ENCODE assay signal across 17 cellular contexts in genomic region chr12:11067514-11067913, GRCh38. TPM values are rescaled to one million over a fixed set of nuclear protein-coding genes. Genes with fewer than 3 reads are reported as not detected.
DNase-seq lines count a peak whose midpoint lies in the region; ATAC-seq and TF ChIP-seq lines count a peak whose summit lies in the region.
"Had no signal": no experiment of that assay in that cellular context is flagged by ENCODE, and none has a peak within 500 bp of the region (broad histone marks: within the 10 kb centered on the region; RNA-seq: fewer than 3 reads in every experiment).

No MANE protein-coding gene starts in this region.

- no peaks in the 10 kb centered on the region for H3K9me3 Mint-ChIP-seq in activated naive CD8-positive, alpha-beta T cell treated with anti-CD3 and anti-CD28 coated beads, Interleukin-2, amount 50 U/mL, for 24 hours

- no peaks in the 10 kb centered on the region for H3K27me3 Mint-ChIP-seq in activated naive CD8-positive, alpha-beta T cell treated with anti-CD3 and anti-CD28 coated beads, Interleukin-2, amount 50 U/mL, for 24 hours
- H3K27me3 Mint-ChIP-seq: CD4-positive, CD25-positive, alpha-beta regulatory T cell had no signal

- H3K4me1 ChIP-seq in SK-N-SH (ENCODE audit: control insufficient read depth in 1 of 2, insufficient read depth in 2 of 2, low read depth in 1 of 2, low read length in 1 of 2) = no peaks in the 10 kb centered on the region

- no peak overlapping the region for H3K4me2 ChIP-seq in SK-N-SH

- TF ChIP-seq CTCF in HFF-Myc (IDR thresholded peaks at IDR 0.05; ENCODE audit: low read depth, low read length, missing control alignments) (no peak), fibroblast of pulmonary artery (IDR thresholded peaks at IDR 0.05; ENCODE audit: low read length, missing control alignments) (no peak), retinal pigment epithelial cell (conservative IDR thresholded peaks at IDR 0.05; ENCODE audit: low read depth, low read length) (no peak), SK-N-SH (IDR thresholded peaks at IDR 0.05) (no peak)

- peaks cover 7% of the 10 kb centered on the region for H3K4me1 Mint-ChIP-seq in activated naive CD8-positive, alpha-beta T cell treated with anti-CD3 and anti-CD28 coated beads, Interleukin-2, amount 50 U/mL, for 24 hours

- H3K27ac Mint-ChIP-seq in activated naive CD8-positive, alpha-beta T cell treated with anti-CD3 and anti-CD28 coated beads, Interleukin-2, amount 50 U/mL, for 24 hours = no peak overlapping the region
- H3K27ac Mint-ChIP-seq: CD4-positive, CD25-positive, alpha-beta regulatory T cell; endodermal cell had no signal

- peaks cover 2 to 4% of the 10 kb centered on the region in 2 experiments for H3K36me3 ChIP-seq in SK-N-SH (replicated peaks in 1 of 2; ENCODE audit: control insufficient read depth in 1 of 2, insufficient read depth in 2 of 2, low read length in 1 of 2)

- peaks cover 10% of the 10 kb centered on the region; the same call in 1 of the 2 replicates for H4K20me1 ChIP-seq in SK-N-SH (ENCODE audit: insufficient read depth)

- no peaks in the 10 kb centered on the region for H3K9me3 ChIP-seq in SK-N-SH

- DNase-seq in HFF-Myc (ENCODE audit: extremely low read depth, low read depth) = peak; percentile 20
- peak; percentile 35 for DNase-seq in RPMI7951 (ENCODE audit: low read depth)
- DNase-seq in fibroblast of pulmonary artery (ENCODE audit: low read depth) = peak; percentile 27
- peak; percentile 4 for DNase-seq in retinal pigment epithelial cell (ENCODE audit: low read depth)
- DNase-seq in SK-N-SH = no peak
- DNase-seq in activated naive CD8-positive, alpha-beta T cell treated with anti-CD3 and anti-CD28 coated beads, Interleukin-2, amount 50 U/mL, for 24 hours = no peak
- DNase-seq: activated gamma-delta T cell; CD4-positive, CD25-positive, alpha-beta regulatory T cell; endodermal cell; GF-D8; hippocampal formation; NCI-H510A; OCI-M1; stimulated activated CD8-positive, alpha-beta memory T cell treated with anti-CD3 and anti-CD28 coated beads, Interleukin-4, amount 100 ng/mL, for 48 hours had no signal

- POLR2A ChIA-PET in SK-N-SH (lab: Yijun Ruan, JAX) = no interaction called here

- CTCF ChIA-PET in SK-N-SH (lab: Yijun Ruan, JAX) = no interaction called here

- no peaks in the 10 kb centered on the region for H3K9me2 ChIP-seq in SK-N-SH

- no peaks in the 10 kb centered on the region for H3F3A ChIP-seq in SK-N-SH (replicated peaks; ENCODE audit: insufficient read depth)

- TF ChIP-seq EP300 in SK-N-SH (IDR thresholded peaks at IDR 0.05; ENCODE audit: borderline replicate concordance in 1 of 2, low read depth in 1 of 2, low read length in 1 of 2) = no peak

- no peak for ATAC-seq in GM19455 (IDR thresholded peaks at IDR 0.05; ENCODE audit: unreplicated experiment)
- no peak for ATAC-seq in activated naive CD8-positive, alpha-beta T cell treated with anti-CD3 and anti-CD28 coated beads, Interleukin-2, amount 50 U/mL, for 24 hours

- H3K4me3 ChIP-seq in HFF-Myc (replicated peaks; ENCODE audit: low read depth, low read length) (no peak overlapping the region), fibroblast of pulmonary artery (replicated peaks; ENCODE audit: low read depth, low read length) (no peak overlapping the region), retinal pigment epithelial cell (ENCODE audit: low read length) (no peak overlapping the region), SK-N-SH (ENCODE audit: low read depth in 2 of 2, low read length in 1 of 2) (no peak overlapping the region)

- WGBS in SK-N-SH (ENCODE audit: low lambda C conversion rate) = 50% methylated on average over 2 of the region's 2 CpGs

- H3K27ac ChIP-seq in SK-N-SH (ENCODE audit: low read depth in 2 of 2, low read length in 1 of 2) = no peak overlapping the region

- H3K36me3 Mint-ChIP-seq in activated naive CD8-positive, alpha-beta T cell treated with anti-CD3 and anti-CD28 coated beads, Interleukin-2, amount 50 U/mL, for 24 hours (ENCODE audit: low read depth) = peaks cover 37% of the 10 kb centered on the region

- TF ChIP-seq RAD21 in SK-N-SH (IDR thresholded peaks at IDR 0.05; ENCODE audit: low read length) = no peak

- no peak overlapping the region for H3K9ac ChIP-seq in SK-N-SH

- H3K79me2 ChIP-seq in SK-N-SH (ENCODE audit: insufficient read depth) = peaks cover 17% of the 10 kb centered on the region; the same call in 1 of the 2 replicates

- H3K27me3 ChIP-seq in SK-N-SH (ENCODE audit: insufficient read depth) = no peaks in the 10 kb centered on the region

- no peak overlapping the region for H2AFZ ChIP-seq in SK-N-SH (ENCODE audit: low read depth)

- no peak overlapping the region for H3K4me3 Mint-ChIP-seq in activated naive CD8-positive, alpha-beta T cell treated with anti-CD3 and anti-CD28 coated beads, Interleukin-2, amount 50 U/mL, for 24 hours
- H3K4me3 Mint-ChIP-seq: CD4-positive, CD25-positive, alpha-beta regulatory T cell; endodermal cell had no signal

TF ChIP-seq in SK-N-SH, 30 proteins besides CTCF, POLR2A, EP300 and RAD21:
- TF ChIP-seq EZH2phosphoT487 (IDR thresholded peaks at IDR 0.05; ENCODE audit: borderline replicate concordance, low read depth) (no peak), NFIC (IDR thresholded peaks at IDR 0.05; ENCODE audit: borderline replicate concordance) (no peak), SIN3A (IDR thresholded peaks at IDR 0.05; ENCODE audit: borderline replicate concordance, low read depth, low read length) (no peak), REST (IDR thresholded peaks at IDR 0.05; ENCODE audit: low read depth, low read length) (no peak), TAF1 (IDR thresholded peaks at IDR 0.05; ENCODE audit: borderline replicate concordance, low read depth, low read length) (no peak), TEAD4 (IDR thresholded peaks at IDR 0.05; ENCODE audit: borderline replicate concordance, insufficient read depth) (no peak)
TF ChIP-seq in SK-N-SH: peak in this region for 0.

RNA-seq across cellular contexts. Expression of gene TAS2R46, which starts 5.4 kb away (rescaled TPM):
- total RNA-seq in RPMI7951 (2014; rRNA removed; shearing (Covaris generic)) = not detected in 2 replicates
- polyA plus RNA-seq in SK-N-SH (2012; rRNA removed) = 0.07 TPM in 1 of 2 replicates, not detected in the other
- not detected in 2 replicates for polyA plus RNA-seq in SK-N-SH (2012; cell fraction: cytosol; rRNA removed)
- 0.24 and 0.29 TPM in 2 replicates for polyA plus RNA-seq in SK-N-SH (2012; cell fraction: nucleus; rRNA removed)
- polyA plus RNA-seq: neural cell had no signal

RNA-seq across cellular contexts. Expression of gene TAS2R43, which starts 24.6 kb away (rescaled TPM):
- total RNA-seq in RPMI7951 (2014; rRNA removed; shearing (Covaris generic)) = 0.36 and 0.39 TPM in 2 replicates
- not detected in 2 replicates for polyA plus RNA-seq in SK-N-SH (2012; rRNA removed)
- polyA plus RNA-seq in SK-N-SH (2012; cell fraction: cytosol; rRNA removed) = not detected in 2 replicates
- not detected in 2 replicates for polyA plus RNA-seq in SK-N-SH (2012; cell fraction: nucleus; rRNA removed)
- total RNA-seq: renal cortical epithelial cell had no signal
- polyA plus RNA-seq: CD4-positive, CD25-positive, alpha-beta regulatory T cell had no signal

RNA-seq across cellular contexts. Expression of gene TAS2R31, which starts 36.3 kb away (rescaled TPM):
- 1.1 and 1.2 TPM in 2 replicates for total RNA-seq in RPMI7951 (2014; rRNA removed; shearing (Covaris generic))
- 0.16 and 0.39 TPM in 2 replicates for polyA plus RNA-seq in SK-N-SH (2012; rRNA removed)
- polyA plus RNA-seq in SK-N-SH (2012; cell fraction: cytosol; rRNA removed) = 0.14 and 0.30 TPM in 2 replicates
- 0.88 and 1.3 TPM in 2 replicates for polyA plus RNA-seq in SK-N-SH (2012; cell fraction: nucleus; rRNA removed)

RNA-seq across cellular contexts. Expression of gene TAS2R19, which starts 45.1 kb away (rescaled TPM):
- 0.24 TPM in 1 of 2 replicates, not detected in the other for total RNA-seq in RPMI7951 (2014; rRNA removed; shearing (Covaris generic))
- polyA plus RNA-seq in SK-N-SH (2012; rRNA removed) = 0.15 and 0.47 TPM in 2 replicates
- 0.12 and 0.17 TPM in 2 replicates for polyA plus RNA-seq in SK-N-SH (2012; cell fraction: cytosol; rRNA removed)
- 0.62 and 2.6 TPM in 2 replicates for polyA plus RNA-seq in SK-N-SH (2012; cell fraction: nucleus; rRNA removed)

Comparison
In these comparisons a context has a peak if more than half of its experiments do, and no peak if none do; other contexts are left out.
1. DNase-seq: peak in HFF-Myc (single experiment), RPMI7951 (single experiment), fibroblast of pulmonary artery (single experiment) and retinal pigment epithelial cell (single experiment); none in SK-N-SH (single experiment) and activated naive CD8-positive, alpha-beta T cell treated with anti-CD3 and anti-CD28 coated beads, Interleukin-2, amount 50 U/mL, for 24 hours (single experiment).